ENCODE assay signal across 1 cellular context in genomic region chr14:94485944-94486841, GRCh38.
TF ChIP-seq lines count a peak whose summit lies in the region.

No MANE protein-coding gene starts in this region.

TF ChIP-seq in HCT116, 20 proteins besides CTCF, POLR2A, EP300 and RAD21:
- TF ChIP-seq REST (IDR thresholded peaks at IDR 0.05; ENCODE audit: low read depth) (no peak), TCF7L2 (IDR thresholded peaks at IDR 0.05; ENCODE audit: borderline replicate concordance, extremely low read depth, insufficient read depth, insufficient read length) (no peak), EZH2phosphoT487 (IDR thresholded peaks at IDR 0.05; ENCODE audit: borderline replicate concordance) (no peak), YY1 (IDR thresholded peaks at IDR 0.05; ENCODE audit: extremely low read depth, insufficient replicate concordance, low read depth, low read length) (no peak)
